Comparison of ENCODE assay signal across 8 cellular contexts in genomic region chr9:20884985-20885593, GRCh38.
DNase-seq lines count a peak whose midpoint lies in the region; FAIRE-seq lines count a peak whose summit lies in the region.

No MANE protein-coding gene starts in this region.

- H2AK5ac ChIP-seq in mesenchymal stem cell (ENCODE audit: low read length, severe bottlenecking) = no peak overlapping the region

- peak; percentile 88 for FAIRE-seq in GM18507 (lab: Jason Lieb, UNC)

- DNase-seq in A172 (ENCODE audit: low spot score) (peak; percentile 45), GM18507 (ENCODE audit: extremely low spot score, insufficient read length, low read depth) (peak; percentile 1), NCI-H1048 (lab: John Stamatoyannopoulos, UW) (peak; percentile 4), dermis blood vessel endothelial cell (peak; percentile 77), mesenchymal stem cell (peak; percentile 52), NCI-H226 (no peak)
- peak; percentile 44 for DNase-seq in activated CD4-positive, alpha-beta T cell treated with anti-CD3 and anti-CD28 coated beads for 1 hour
- peak; percentile 44 for DNase-seq in stimulated activated CD8-positive, alpha-beta memory T cell treated with anti-CD3 and anti-CD28 coated beads, Interleukin-7, amount 100 ng/mL, for 24 hours (ENCODE audit: low read depth)

- no peak overlapping the region for H2BK12ac ChIP-seq in mesenchymal stem cell (ENCODE audit: low read length in 2 of 2)

- no peak overlapping the region for H3K4ac ChIP-seq in mesenchymal stem cell (ENCODE audit: low read depth in 1 of 2, low read length in 2 of 2)

- H3K27ac ChIP-seq in mesenchymal stem cell (ENCODE audit: low read length, poor library complexity, severe bottlenecking) = no peak overlapping the region

- peaks cover 12% of the 10 kb centered on the region for H3K9me3 ChIP-seq in mesenchymal stem cell (ENCODE audit: control insufficient read depth, low read length)

- H3K36me3 ChIP-seq in mesenchymal stem cell (ENCODE audit: control insufficient read depth in 1 of 2, insufficient read depth in 2 of 2, low read depth in 1 of 2, low read length in 2 of 2) = peaks cover 6 to 72% of the 10 kb centered on the region in 2 experiments

- H4K91ac ChIP-seq in mesenchymal stem cell (ENCODE audit: low read length) = no peak overlapping the region

- no peaks in the 10 kb centered on the region for H3K79me1 ChIP-seq in mesenchymal stem cell (replicated peaks; ENCODE audit: low read length, poor library complexity, severe bottlenecking)

- no peak overlapping the region for H3K4me2 ChIP-seq in mesenchymal stem cell (ENCODE audit: low read length, poor library complexity, severe bottlenecking)

- no peaks in the 10 kb centered on the region for H3K4me1 ChIP-seq in mesenchymal stem cell (ENCODE audit: control insufficient read depth, insufficient read depth, low read depth, low read length)

- WGBS in mesenchymal stem cell = 67% methylated on average over 1 of the region's 5 CpGs

- H2BK5ac ChIP-seq in mesenchymal stem cell (ENCODE audit: low read depth, low read length, poor library complexity, severe bottlenecking) = no peak overlapping the region

- H3K14ac ChIP-seq in mesenchymal stem cell (ENCODE audit: low read length in 2 of 2) = no peak overlapping the region

- no peak overlapping the region for H3K23ac ChIP-seq in mesenchymal stem cell (ENCODE audit: low read length in 2 of 2)

- no peak overlapping the region for H2BK120ac ChIP-seq in mesenchymal stem cell (ENCODE audit: low read depth, low read length)

- no peak overlapping the region for H2BK15ac ChIP-seq in mesenchymal stem cell (ENCODE audit: low read depth, poor library complexity, severe bottlenecking)

- no peak overlapping the region for H3K9ac ChIP-seq in mesenchymal stem cell (ENCODE audit: low read length)

- H3K4me3 ChIP-seq in mesenchymal stem cell (ENCODE audit: insufficient read depth in 1 of 2, low read depth in 1 of 2, low read length in 2 of 2) = no peak overlapping the region

- no peak overlapping the region for H4K8ac ChIP-seq in mesenchymal stem cell (ENCODE audit: low read length)

- no peaks in the 10 kb centered on the region for H3K27me3 ChIP-seq in mesenchymal stem cell (ENCODE audit: control insufficient read depth in 1 of 2, insufficient read depth in 1 of 2, low read length in 2 of 2)

- H3K18ac ChIP-seq in mesenchymal stem cell (ENCODE audit: low read depth in 1 of 2, low read length in 2 of 2) = no peak overlapping the region

- H2AFZ ChIP-seq in mesenchymal stem cell (ENCODE audit: low read depth, low read length) = no peak overlapping the region
